7 cellular contexts compared by ENCODE assay signal in the genomic region with DNA sequence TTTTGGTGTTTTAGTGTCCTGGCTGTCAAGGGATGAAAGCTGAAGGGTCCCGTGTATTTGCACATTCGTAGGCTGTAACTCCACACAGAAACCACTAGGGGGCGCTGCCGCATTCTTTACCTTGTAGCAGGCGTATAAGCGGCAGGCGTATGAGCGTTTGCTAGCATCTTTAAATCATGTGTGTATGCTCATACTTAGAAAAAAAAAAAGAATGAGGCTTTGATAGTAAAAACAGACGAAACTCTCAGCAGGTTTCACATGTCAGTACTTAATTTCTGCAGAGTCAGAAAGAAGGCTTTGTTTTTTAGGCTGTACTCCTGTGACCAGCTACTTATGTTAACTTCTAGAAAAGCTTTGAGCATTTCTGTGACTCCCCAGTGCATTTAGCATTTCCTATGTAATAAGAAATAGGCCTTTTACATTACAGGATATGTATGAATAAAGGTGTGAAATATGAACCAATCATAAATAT.
DNase-seq lines count a peak whose midpoint lies in the region; ATAC-seq and TF ChIP-seq lines count a peak whose summit lies in the region.

No MANE protein-coding gene starts in this region.

- TF ChIP-seq EP300 in sigmoid colon (IDR thresholded peaks at IDR 0.05): no peak

- H3K36me3 ChIP-seq in sigmoid colon: no peaks in the 10 kb centered on the region

- H3K4me3 Mint-ChIP-seq in T-helper 17 cell: no peak overlapping the region

- peak; percentile 69 for DNase-seq in NCI-H1105 treated with DMSO at 0.1 percent for 48 hours (lab: John Stamatoyannopoulos, UW)
- DNase-seq in T-helper 17 cell: peak; percentile 34 to 57 (median 56)
- DNase-seq in anterior cingulate cortex (lab: John Stamatoyannopoulos, UW): peak in 53 of 58 donors; percentile 8 to 86 (median 53)
- DNase-seq in hepatic stellate cell (ENCODE audit: low spot score): peak; percentile 36
- DNase-seq in sigmoid colon: peak; percentile 91

- H3K27me3 ChIP-seq in sigmoid colon: no peaks in the 10 kb centered on the region

- no peak overlapping the region for H3K27ac ChIP-seq in sigmoid colon

- ATAC-seq in GM18499 (IDR thresholded peaks at IDR 0.05; ENCODE audit: insufficient read depth, unreplicated experiment) (peak; percentile 94), HG02759 (IDR thresholded peaks at IDR 0.05; ENCODE audit: unreplicated experiment) (peak; percentile 97), T-helper 17 cell (peak; percentile 91)

- intact Hi-C loops in sigmoid colon (cut with DNase I): loop anchor here (1.0 to 10.0 kb wide), 6 partner anchors 187 to 774 kb away; no protein-coding TSS in a partner anchor

- TF ChIP-seq CTCF in sigmoid colon (IDR thresholded peaks at IDR 0.05): peak; percentile 89 to 92 (median 90)

- peaks cover 9% of the 10 kb centered on the region for H3K4me1 Mint-ChIP-seq in T-helper 17 cell

- H3K4me1 ChIP-seq in sigmoid colon: peaks cover 0 to 11% (median 3%) of the 10 kb centered on the region in 4 donors

- no peak for TF ChIP-seq POLR2A in sigmoid colon (IDR thresholded peaks at IDR 0.05)

- H3K27ac Mint-ChIP-seq in T-helper 17 cell: no peak overlapping the region

- H3K9me3 ChIP-seq in T-helper 17 cell (ENCODE audit: control insufficient read depth, low read length, poor library complexity, severe bottlenecking) (no peaks in the 10 kb centered on the region), sigmoid colon (no peaks in the 10 kb centered on the region)

- H3K36me3 Mint-ChIP-seq in T-helper 17 cell (ENCODE audit: low read depth): peaks cover 2% of the 10 kb centered on the region

- H3K27me3 Mint-ChIP-seq in T-helper 17 cell: peaks cover 34% of the 10 kb centered on the region

- no peak overlapping the region for H3K4me3 ChIP-seq in sigmoid colon

- 1% methylated on average over 9 of the region's 9 CpGs for WGBS in sigmoid colon, 2 donors

Comparison
In these comparisons a context has a peak if more than half of its experiments do, and no peak if none do; other contexts are left out.
1. DNase-seq: peak in every context shown above with its lines; median percentile 91 in sigmoid colon; 69 in NCI-H1105 treated with DMSO at 0.1 percent for 48 hours; 56 in T-helper 17 cell; 53 in anterior cingulate cortex; 36 in hepatic stellate cell.